In genomic region chr14:20306079-20306423, GRCh38 we compare ENCODE assay signal across 9 cellular contexts. TPM values are rescaled to one million over a fixed set of nuclear protein-coding genes. Genes with fewer than 3 reads are reported as not detected.
A peak's percentile ranks its signal among the peaks of the same experiment; 100 is the strongest.
DNase-seq lines count a peak whose midpoint lies in the region; ATAC-seq and TF ChIP-seq lines count a peak whose summit lies in the region.
"Had no signal": no experiment of that assay in that cellular context is flagged by ENCODE, and none has a peak within 500 bp of the region (broad histone marks: within the 10 kb centered on the region; RNA-seq: fewer than 3 reads in every experiment).

No MANE protein-coding gene starts in this region.

- no peaks in the 10 kb centered on the region for H3K27me3 ChIP-seq in CD4-positive, alpha-beta memory T cell (ENCODE audit: insufficient read depth, low read length)
- H3K27me3 ChIP-seq in thyroid gland: no peaks in the 10 kb centered on the region
- H3K27me3 ChIP-seq: body of pancreas had no signal

- CTCF ChIA-PET in CD4-positive, alpha-beta memory T cell (lab: Charles Lee; ENCODE audit: partially characterized antibody): interaction anchor here (0.7 to 1.7 kb wide), 6 partner anchors 11 to 307 kb away, joined by 3 to 8 read pairs (median 4); no protein-coding TSS in a partner anchor
- CTCF ChIA-PET in MCF 10A (lab: Yijun Ruan, JAX): interaction anchor here (0.6 to 3.7 kb wide), 12 partner anchors 13 to 1058 kb away, joined by 3 to 25 read pairs (median 4); partner anchors contain the start of gene TMEM253

- H3K4me3 ChIP-seq in CD4-positive, alpha-beta memory T cell (ENCODE audit: low read length in 2 of 2): peak overlapping the region; percentile 94 to 95
- H3K4me3 ChIP-seq in thyroid gland (replicated peaks in 1 of 3): peak overlapping the region in 1 of 3 donors; percentile 41

- H3K27ac ChIP-seq in CD4-positive, alpha-beta memory T cell (ENCODE audit: low read depth, low read length): no peak overlapping the region
- no peak overlapping the region for H3K27ac ChIP-seq in thyroid gland

- no peaks in the 10 kb centered on the region for H3K9me3 ChIP-seq in CD4-positive, alpha-beta memory T cell (ENCODE audit: control insufficient read depth in 1 of 2, low read length in 2 of 2)
- H3K9me3 ChIP-seq in thyroid gland: no peaks in the 10 kb centered on the region
- H3K9me3 ChIP-seq: body of pancreas had no signal

- TF ChIP-seq POLR2A in thyroid gland (IDR thresholded peaks at IDR 0.05): no peak

- H3K36me3 ChIP-seq in CD4-positive, alpha-beta memory T cell (ENCODE audit: insufficient read depth, low read length): peaks cover 8% of the 10 kb centered on the region
- H3K36me3 ChIP-seq in thyroid gland: peaks cover 0 to 5% of the 10 kb centered on the region in 2 donors

- peaks cover 16 to 17% of the 10 kb centered on the region in 2 donors for H3K36me3 Mint-ChIP-seq in CD4-positive, alpha-beta memory T cell
- peaks cover 18% of the 10 kb centered on the region for H3K36me3 Mint-ChIP-seq in MCF 10A (ENCODE audit: insufficient read depth, unreplicated experiment)
- peaks cover 22% of the 10 kb centered on the region for H3K36me3 Mint-ChIP-seq in nephron (ENCODE audit: low read depth)

- DNase-seq in CD4-positive, alpha-beta memory T cell: no peak
- DNase-seq in MCF 10A (ENCODE audit: unreplicated experiment) (no peak), thyroid gland (no peak)
- DNase-seq in stimulated activated CD4-positive, alpha-beta T cell treated with anti-CD3 and anti-CD28 coated beads, Interleukin-1b, Interleukin-23, amount 100 ng/mL, for 48 hours: no peak

- H3K4me3 Mint-ChIP-seq in CD4-positive, alpha-beta memory T cell: peak overlapping the region; percentile 91 to 98 (median 94)
- H3K4me3 Mint-ChIP-seq in MCF 10A (ENCODE audit: unreplicated experiment) (peak overlapping the region; percentile 98), nephron (peak overlapping the region; percentile 88 to 94 (median 92))

- peak; percentile 17 for ATAC-seq in HG03520 (IDR thresholded peaks at IDR 0.05; ENCODE audit: unreplicated experiment)
- no peak for ATAC-seq in GM18907 (IDR thresholded peaks at IDR 0.05; ENCODE audit: unreplicated experiment)
- no peak for ATAC-seq in HG02840 (IDR thresholded peaks at IDR 0.05; ENCODE audit: low FRiP score, unreplicated experiment)

- H3K4me1 ChIP-seq in CD4-positive, alpha-beta memory T cell (ENCODE audit: insufficient read depth, low read length): peaks cover 23% of the 10 kb centered on the region
- peaks cover 6 to 7% of the 10 kb centered on the region in 2 donors for H3K4me1 ChIP-seq in thyroid gland

- H3K9me3 Mint-ChIP-seq in CD4-positive, alpha-beta memory T cell: no peaks in the 10 kb centered on the region
- no peaks in the 10 kb centered on the region for H3K9me3 Mint-ChIP-seq in MCF 10A (ENCODE audit: unreplicated experiment)
- H3K9me3 Mint-ChIP-seq in nephron: peaks cover 2% of the 10 kb centered on the region

- POLR2A ChIA-PET in CD4-positive, alpha-beta memory T cell (lab: Charles Lee; ENCODE audit: partially characterized antibody): interaction anchor here (1.2 to 1.4 kb wide), 3 partner anchors 22 to 377 kb away, joined by 4 to 5 read pairs (median 4); partner anchors contain the start of gene PARP2
- POLR2A ChIA-PET in MCF 10A (lab: Yijun Ruan, JAX): interaction anchor here (0.7 kb wide), 1 partner anchor 377 kb away, joined by 3 read pairs; no protein-coding TSS in a partner anchor

- peak overlapping the region; percentile 64 to 96 (median 94) for H3K27ac Mint-ChIP-seq in CD4-positive, alpha-beta memory T cell
- peak overlapping the region; percentile 92 for H3K27ac Mint-ChIP-seq in MCF 10A (ENCODE audit: low read depth, unreplicated experiment)
- peak overlapping the region; percentile 56 to 83 (median 78) for H3K27ac Mint-ChIP-seq in nephron

- 95 to 99% methylated on average over 1 of the region's 1 CpG for WGBS in thyroid gland, 2 donors

- intact Hi-C loops in CD4-positive, alpha-beta memory T cell (cut with micrococcal nuclease): no loop called here
- intact Hi-C loops in MCF 10A (cut with micrococcal nuclease): no loop called here
- intact Hi-C loops in thyroid gland (cut with DNase I): no loop called here

- H3K4me1 Mint-ChIP-seq in CD4-positive, alpha-beta memory T cell: peaks cover 21 to 33% (median 26%) of the 10 kb centered on the region in 4 donors
- H3K4me1 Mint-ChIP-seq in MCF 10A (ENCODE audit: insufficient read depth, unreplicated experiment): peaks cover 16% of the 10 kb centered on the region
- peaks cover 20% of the 10 kb centered on the region for H3K4me1 Mint-ChIP-seq in nephron

- BruUV-seq in MCF 10A (replicated peaks; lab: Mats Ljungman, UMichigan): no TSS peak

- H3K27me3 Mint-ChIP-seq in CD4-positive, alpha-beta memory T cell: no peaks in the 10 kb centered on the region
- H3K27me3 Mint-ChIP-seq in MCF 10A (ENCODE audit: insufficient read depth, unreplicated experiment) (no peaks in the 10 kb centered on the region), nephron (ENCODE audit: low read depth) (no peaks in the 10 kb centered on the region)

- TF ChIP-seq CTCF in MCF 10A (IDR thresholded peaks at IDR 0.05; ENCODE audit: unreplicated experiment): no peak
- TF ChIP-seq CTCF in nephron (IDR thresholded peaks at IDR 0.05; ENCODE audit: unreplicated experiment in 3 of 3): no peak
- peak in 1 of 6 experiments; percentile 65 for TF ChIP-seq CTCF in thyroid gland (IDR thresholded peaks at IDR 0.05)

RNA-seq across cellular contexts. Expression of gene TTC5, which starts 0.3 kb away (rescaled TPM):
- 10 to 100 TPM; 26.0 to 26.1 TPM for total RNA-seq in CD4-positive, alpha-beta memory T cell
- 10 to 100 TPM; 23.8 to 26.1 TPM for polyA plus RNA-seq in CD4-positive, alpha-beta memory T cell
- 18.4 and 22.9 TPM in 2 replicates for total RNA-seq in MCF 10A (2022)
- 10 to 100 TPM; 15.9 to 44.2 (median 19.2) TPM for total RNA-seq in thyroid gland

RNA-seq across cellular contexts. Expression of gene CCNB1IP1, which starts 27.0 kb away (rescaled TPM):
- 10 to 100 TPM; 21.2 to 24.3 TPM for total RNA-seq in CD4-positive, alpha-beta memory T cell
- polyA plus RNA-seq in CD4-positive, alpha-beta memory T cell: 10 to 100 TPM; 10.6 to 11.5 TPM
- total RNA-seq in MCF 10A (2022): 105 and 108 TPM in 2 replicates
- 100 to 1,000 TPM in 2 of 4 donors, 10 to 100 TPM in 2; 57.2 to 150 (median 92.9) TPM for total RNA-seq in thyroid gland

RNA-seq across cellular contexts. Expression of gene PARP2, which starts 37.4 kb away (rescaled TPM):
- total RNA-seq in CD4-positive, alpha-beta memory T cell: 10 to 100 TPM; 20.3 to 25.0 TPM
- 10 to 100 TPM; 13.1 to 13.6 TPM for polyA plus RNA-seq in CD4-positive, alpha-beta memory T cell
- total RNA-seq in MCF 10A (2022) (30.4 and 33.4 TPM in 2 replicates), thyroid gland (10 to 100 TPM in 2 of 4 donors, 1 to 10 TPM in 2; 8.8 to 14.6 (median 9.7) TPM)
